In genomic region chr7:123594813-123595241, GRCh38 we compare ENCODE assay signal across 18 cellular contexts. TPM values are rescaled to one million over a fixed set of nuclear protein-coding genes. Genes with fewer than 3 reads are reported as not detected.
DNase-seq lines count a peak whose midpoint lies in the region; ATAC-seq, FAIRE-seq and TF ChIP-seq lines count a peak whose summit lies in the region.
"Had no signal": no experiment of that assay in that cellular context is flagged by ENCODE, and none has a peak within 500 bp of the region (broad histone marks: within the 10 kb centered on the region; RNA-seq: fewer than 3 reads in every experiment).

No MANE protein-coding gene starts in this region.

- H3K36me3 Mint-ChIP-seq in endodermal cell (ENCODE audit: low read depth), result no peaks in the 10 kb centered on the region

- H3K9me3 ChIP-seq in IMR-90 (ENCODE audit: control insufficient read depth, insufficient read depth, low read length), result no peaks in the 10 kb centered on the region
- no peaks in the 10 kb centered on the region for H3K9me3 ChIP-seq in endodermal cell (ENCODE audit: control insufficient read depth, low read length)
- H3K9me3 ChIP-seq in psoas muscle, result no peaks in the 10 kb centered on the region
- H3K9me3 ChIP-seq: stomach had no signal

- H3K4me1 Mint-ChIP-seq in endodermal cell, result peaks cover 13% of the 10 kb centered on the region

- H3K36me3 ChIP-seq in IMR-90 (ENCODE audit: control insufficient read depth, insufficient read depth, low read length) (no peaks in the 10 kb centered on the region), endodermal cell (ENCODE audit: control insufficient read depth, insufficient read depth, low read length) (no peaks in the 10 kb centered on the region), psoas muscle (ENCODE audit: insufficient read depth in 1 of 2, low read depth in 1 of 2) (no peaks in the 10 kb centered on the region)
- H3K36me3 ChIP-seq: stomach had no signal

- H3K23ac ChIP-seq in IMR-90 (ENCODE audit: low read depth, low read length), result no peak overlapping the region

- H2AK9ac ChIP-seq in IMR-90 (replicated peaks; ENCODE audit: low read depth, low read length, poor library complexity), result no peak overlapping the region

- no peaks in the 10 kb centered on the region for H3K27me3 ChIP-seq in IMR-90 (ENCODE audit: control insufficient read depth, insufficient read depth, low read length)
- H3K27me3 ChIP-seq in endodermal cell (ENCODE audit: control insufficient read depth, insufficient read depth, low read length, poor library complexity, severe bottlenecking), result no peaks in the 10 kb centered on the region
- no peaks in the 10 kb centered on the region for H3K27me3 ChIP-seq in psoas muscle (ENCODE audit: insufficient read depth in 3 of 3, low read length in 2 of 3)

- DNase-seq in IMR-90 (no peak), NCI-H460 (ENCODE audit: extremely low read depth, low read depth) (peak; percentile 22), endodermal cell (peak; percentile 89), psoas muscle (no peak), GM12891 (ENCODE audit: insufficient read length, low spot score) (no peak), DMS79 (lab: John Stamatoyannopoulos, UW) (no peak)
- DNase-seq: activated CD4-positive, alpha-beta T cell treated with anti-CD3 and anti-CD28 coated beads, Interleukin-2, amount 50 U/mL, for 4 hours; activated naive CD4-positive, alpha-beta T cell treated with Interleukin-2 at 50 U/mL for 16 hours; CD4-positive, alpha-beta T cell; foreskin melanocyte; left ventricle myocardium superior; stimulated activated CD4-positive, alpha-beta T cell treated with anti-CD3 and anti-CD28 coated beads, Interleukin-4, amount 100 ng/mL, for 1 hour; stomach; T-helper 1 cell had no signal

- H3K14ac ChIP-seq in IMR-90 (replicated peaks; ENCODE audit: low read depth, low read length), result no peak overlapping the region

- H4K91ac ChIP-seq in IMR-90 (ENCODE audit: insufficient read depth, low read depth, low read length), result no peak overlapping the region

- no peak overlapping the region for H3K4me3 Mint-ChIP-seq in endodermal cell
- H3K4me3 Mint-ChIP-seq: CD4-positive, alpha-beta T cell; dendritic cell treated with granulocyte-macrophage colony-stimulating factor and Interleukin-4, amounts not matched to agents 40 ng/mL and 50 ng/mL, for 4 days had no signal

- no peaks in the 10 kb centered on the region for H3K9me1 ChIP-seq in IMR-90 (ENCODE audit: insufficient read depth, low read length)

- no peaks in the 10 kb centered on the region for H3K9me3 Mint-ChIP-seq in endodermal cell
- H3K9me3 Mint-ChIP-seq: CD4-positive, alpha-beta T cell; dendritic cell treated with granulocyte-macrophage colony-stimulating factor and Interleukin-4, amounts not matched to agents 40 ng/mL and 50 ng/mL, for 4 days had no signal

- no peak overlapping the region for H3K18ac ChIP-seq in IMR-90 (ENCODE audit: low read depth, low read length)

- no peak overlapping the region for H2BK5ac ChIP-seq in IMR-90 (ENCODE audit: low read depth, low read length, poor library complexity, severe bottlenecking)

- H3K4ac ChIP-seq in IMR-90 (ENCODE audit: low read depth, low read length), result no peak overlapping the region

- no peak overlapping the region; the same call in 1 of the 2 replicates for H4K5ac ChIP-seq in IMR-90 (ENCODE audit: low read depth, low read length)

- no peak overlapping the region for H2BK120ac ChIP-seq in IMR-90 (ENCODE audit: low read depth, low read length)

- no peak for TF ChIP-seq RAD21 in IMR-90 (IDR thresholded peaks at IDR 0.05; ENCODE audit: low read length)

- no peak for TF ChIP-seq POLR2A in IMR-90 (IDR thresholded peaks at IDR 0.05; ENCODE audit: low read depth, low read length)
- TF ChIP-seq POLR2A in GM12891 (IDR thresholded peaks at IDR 0.05; ENCODE audit: low read depth, low read length), result no peak

- H4K8ac ChIP-seq in IMR-90 (ENCODE audit: low read depth in 2 of 2, low read length in 2 of 2), result no peak overlapping the region

- peak overlapping the region; percentile 81 for H3K27ac Mint-ChIP-seq in endodermal cell
- H3K27ac Mint-ChIP-seq: CD4-positive, alpha-beta T cell; dendritic cell treated with granulocyte-macrophage colony-stimulating factor and Interleukin-4, amounts not matched to agents 40 ng/mL and 50 ng/mL, for 4 days had no signal

- ATAC-seq in IMR-90 (ENCODE audit: low read depth) (no peak), psoas muscle (no peak), HG03039 (IDR thresholded peaks at IDR 0.05; ENCODE audit: unreplicated experiment) (no peak)
- ATAC-seq: left ventricle myocardium superior had no signal

- H3K27ac ChIP-seq in IMR-90 (ENCODE audit: insufficient read depth, low read length) (no peak overlapping the region), endodermal cell (ENCODE audit: low read depth, low read length) (no peak overlapping the region), psoas muscle (peak overlapping the region; percentile 6)
- H3K27ac ChIP-seq: parathyroid adenoma, stomach had no signal

- H3K27me3 Mint-ChIP-seq in endodermal cell (ENCODE audit: insufficient read depth), result peaks cover 9% of the 10 kb centered on the region
- H3K27me3 Mint-ChIP-seq: dendritic cell treated with granulocyte-macrophage colony-stimulating factor and Interleukin-4, amounts not matched to agents 40 ng/mL and 50 ng/mL, for 4 days had no signal

- no peak overlapping the region for H2BK15ac ChIP-seq in IMR-90 (ENCODE audit: low read depth, low read length)

- H2BK20ac ChIP-seq in IMR-90 (ENCODE audit: low read depth, low read length), result no peak overlapping the region

- no peak for TF ChIP-seq CTCF in IMR-90 (conservative IDR thresholded peaks at IDR 0.05; ENCODE audit: low read depth, low read length)
- peak; percentile 52 for TF ChIP-seq CTCF in endodermal cell (conservative IDR thresholded peaks at IDR 0.05)
- no peak for TF ChIP-seq CTCF in psoas muscle (IDR thresholded peaks at IDR 0.05)

- dilution Hi-C loops in IMR-90 (cut with HindIII; ENCODE audit: low sequenced_read_pairs, unreplicated experiment), result no loop called here

- CTCF ChIA-PET in IMR-90 (lab: Yijun Ruan, JAX), result no interaction called here

- intact Hi-C loops in IMR-90 (cut with micrococcal nuclease), result no loop called here
- intact Hi-C loops in psoas muscle (cut with DNase I), result no loop called here

- POLR2A ChIA-PET in IMR-90 (lab: Charles Lee; ENCODE audit: unreplicated experiment), result no interaction called here

- peaks cover 1% of the 10 kb centered on the region; the same call in 1 of the 2 replicates for H3K4me1 ChIP-seq in IMR-90 (ENCODE audit: control insufficient read depth, insufficient read depth, low read length)
- H3K4me1 ChIP-seq in endodermal cell (ENCODE audit: control insufficient read depth, insufficient read depth, low read length), result no peaks in the 10 kb centered on the region
- peaks cover 21% of the 10 kb centered on the region for H3K4me1 ChIP-seq in psoas muscle
- H3K4me1 ChIP-seq: parathyroid adenoma, stomach had no signal

- H3K4me2 ChIP-seq in IMR-90 (ENCODE audit: low read depth, low read length), result peak overlapping the region; percentile 21

- no CpG with 5 or more reads among the region's 10 CpGs for WGBS in IMR-90 (ENCODE audit: extremely low coverage in 2 of 2, insufficient read length in 1 of 2), 2 experiments
- 11 to 18% methylated on average over 4 to 10 of the region's 10 CpGs for WGBS in endodermal cell (ENCODE audit: insufficient coverage in 1 of 2, insufficient read length in 1 of 2), 2 experiments
- WGBS in psoas muscle, 3 donors, result 48 to 53% (median 53%) methylated on average over 10 of the region's 10 CpGs

- no peak overlapping the region for H2AFZ ChIP-seq in IMR-90 (replicated peaks; ENCODE audit: low read length, poor library complexity)
- H2AFZ ChIP-seq: parathyroid adenoma had no signal

- H3K79me1 ChIP-seq in IMR-90 (ENCODE audit: low read depth in 1 of 2, low read length in 2 of 2), result no peaks in the 10 kb centered on the region

- no peak for FAIRE-seq in GM12891 (lab: Jason Lieb, UNC)
- FAIRE-seq: GM19239 had no signal

- in situ Hi-C loops in IMR-90 (cut with MboI; ENCODE audit: low sequenced_read_pairs), result no loop called here

- H2AK5ac ChIP-seq in IMR-90 (ENCODE audit: low read depth, low read length), result no peak overlapping the region

- H3K4me3 ChIP-seq in IMR-90 (ENCODE audit: insufficient read depth, low read depth, low read length), result no peak overlapping the region
- peak overlapping the region; percentile 43 for H3K4me3 ChIP-seq in endodermal cell (ENCODE audit: low read length)
- no peak overlapping the region for H3K4me3 ChIP-seq in psoas muscle
- H3K4me3 ChIP-seq: stomach had no signal

- no peak overlapping the region for H3K56ac ChIP-seq in IMR-90 (ENCODE audit: extremely low read depth, insufficient read depth, low read length)

- H3K9ac ChIP-seq in IMR-90 (ENCODE audit: low read depth, low read length) (no peak overlapping the region), endodermal cell (ENCODE audit: extremely low read depth, low read length, poor library complexity, severe bottlenecking) (no peak overlapping the region)
- H3K9ac ChIP-seq: parathyroid adenoma had no signal

- BruUV-seq in IMR-90 (replicated peaks; lab: Mats Ljungman, UMichigan), result no TSS peak

- no peaks in the 10 kb centered on the region for H4K20me1 ChIP-seq in IMR-90 (ENCODE audit: insufficient read depth, low read length)

TF ChIP-seq in GM12891, 5 proteins besides CTCF, POLR2A, EP300 and RAD21 (continues in another document):
- no peak for TF ChIP-seq POLR2AphosphoS5 (IDR thresholded peaks at IDR 0.05; ENCODE audit: low read depth, low read length)

RNA-seq across cellular contexts. Expression of gene ASB15, which starts 6.8 kb away (rescaled TPM):
- not detected in 2 replicates for total RNA-seq in IMR-90 (2012; rRNA removed)
- not detected in 2 replicates for polyA plus RNA-seq in IMR-90 (2012; rRNA removed)
- polyA plus RNA-seq in IMR-90 (2012; cell fraction: cytosol; rRNA removed), result not detected in 2 replicates
- polyA plus RNA-seq in IMR-90 (2012; cell fraction: nucleus; rRNA removed; ENCODE audit: low replicate concordance), result not detected in 2 replicates
- not detected in 2 replicates for total RNA-seq in NCI-H460 (2014; rRNA removed; shearing (Covaris generic))
- not detected in 2 replicates for polyA plus RNA-seq in NCI-H460 (2014; cell fraction: nucleus; rRNA removed)
- total RNA-seq in endodermal cell, result not detected
- polyA plus RNA-seq in endodermal cell (2013, experiment 1 of 2), result not detected
- polyA plus RNA-seq in endodermal cell (2013, experiment 2 of 2), result not detected
- total RNA-seq in psoas muscle, result 10 to 100 TPM in 3 of 4 donors, 1 to 10 TPM in 1; 8.2 to 23.6 (median 11.5) TPM
- polyA plus RNA-seq in psoas muscle, result 10 to 100 TPM in 1 of 3 donors, 1 to 10 TPM in 1, under 1 TPM in 1; 0.12 to 15.2 (median 1.3) TPM
- not detected for polyA plus RNA-seq in GM12891 (2012; ENCODE audit: low read depth, missing spikeins)
- total RNA-seq: CD4-positive, alpha-beta T cell; stomach had no signal
- polyA plus RNA-seq: stomach had no signal

RNA-seq across cellular contexts. Expression of gene NDUFA5, which starts 37.2 kb away (rescaled TPM):
- 2.9 and 14.4 TPM in 2 replicates for total RNA-seq in IMR-90 (2012; rRNA removed)
- polyA plus RNA-seq in IMR-90 (2012; rRNA removed), result 9.0 and 12.1 TPM in 2 replicates
- polyA plus RNA-seq in IMR-90 (2012; cell fraction: cytosol; rRNA removed), result 0.48 and 0.86 TPM in 2 replicates
- 0.32 and 3.0 TPM in 2 replicates for polyA plus RNA-seq in IMR-90 (2012; cell fraction: nucleus; rRNA removed; ENCODE audit: low replicate concordance)
- total RNA-seq in NCI-H460 (2014; rRNA removed; shearing (Covaris generic)), result 100 and 101 TPM in 2 replicates
- polyA plus RNA-seq in NCI-H460 (2014; cell fraction: nucleus; rRNA removed), result 62.4 and 73.3 TPM in 2 replicates
- 10 to 100 TPM; 48.6 to 52.3 TPM for total RNA-seq in endodermal cell
- polyA plus RNA-seq in endodermal cell (2013, experiment 1 of 2), result 62.4 TPM
- polyA plus RNA-seq in endodermal cell (2013, experiment 2 of 2), result 59.7 TPM
- 100 to 1,000 TPM; 139 to 211 (median 173) TPM for total RNA-seq in psoas muscle
- 100 to 1,000 TPM in 2 of 3 donors, 10 to 100 TPM in 1; 99.2 to 234 (median 192) TPM for polyA plus RNA-seq in psoas muscle
- polyA plus RNA-seq in GM12891 (2012; ENCODE audit: low read depth, missing spikeins), result 38.7 TPM

Comparison
In these comparisons a context has a peak if more than half of its experiments do, and no peak if none do; other contexts are left out.
1. DNase-seq: peak in NCI-H460 (single experiment) and endodermal cell (single experiment); none in IMR-90 (single experiment), psoas muscle (0 of 2), GM12891 (single experiment) and DMS79 (single experiment).